14 cellular contexts compared by ENCODE assay signal in genomic region chr14:90406384-90406798, GRCh38. TPM values are rescaled to one million over a fixed set of nuclear protein-coding genes. Genes with fewer than 3 reads are reported as not detected.
DNase-seq lines count a peak whose midpoint lies in the region; ATAC-seq lines count a peak whose summit lies in the region.
"Had no signal": no experiment of that assay in that cellular context is flagged by ENCODE, and none has a peak within 500 bp of the region (broad histone marks: within the 10 kb centered on the region; RNA-seq: fewer than 3 reads in every experiment).

No MANE protein-coding gene starts in this region.

- peak overlapping the region; percentile 19 for H3K27ac Mint-ChIP-seq in activated T-helper 2 cell treated with anti-CD3 and anti-CD28 coated beads, Interferon-gamma antibody, Interleukin-2, Interleukin-4, amounts not matched to agents 10 μg/mL and 5 μg/mL and 100 μg/mL, durations not matched to agents 14 hours and 24 hours and 36 hours
- peak overlapping the region; percentile 6 for H3K27ac Mint-ChIP-seq in memory B cell

- in situ Hi-C loops in KBM-7 (cut with MboI; ENCODE audit: low pct_unique_long_range_greater_than_20kb, low sequenced_read_pairs), result no loop called here

- H3K9me3 Mint-ChIP-seq in activated T-helper 2 cell treated with anti-CD3 and anti-CD28 coated beads, Interferon-gamma antibody, Interleukin-2, Interleukin-4, amounts not matched to agents 10 μg/mL and 5 μg/mL and 100 μg/mL, durations not matched to agents 14 hours and 24 hours and 36 hours, result no peaks in the 10 kb centered on the region
- no peaks in the 10 kb centered on the region for H3K9me3 Mint-ChIP-seq in memory B cell
- H3K9me3 Mint-ChIP-seq: activated naive CD4-positive, alpha-beta T cell treated with anti-CD3 and anti-CD28 coated beads, Interleukin-2, amount 50 U/mL, for 72 hours had no signal

- H3K4me3 Mint-ChIP-seq in activated T-helper 2 cell treated with anti-CD3 and anti-CD28 coated beads, Interferon-gamma antibody, Interleukin-2, Interleukin-4, amounts not matched to agents 10 μg/mL and 5 μg/mL and 100 μg/mL, durations not matched to agents 14 hours and 24 hours and 36 hours (ENCODE audit: low read depth), result no peak overlapping the region
- H3K4me3 Mint-ChIP-seq in memory B cell, result no peak overlapping the region

- ATAC-seq in left ventricle myocardium superior, result peak; percentile 3
- no peak for ATAC-seq in left cardiac atrium
- ATAC-seq in memory B cell (ENCODE audit: low read depth), result no peak
- ATAC-seq in GM21390 (IDR thresholded peaks at IDR 0.05; ENCODE audit: unreplicated experiment), result no peak
- ATAC-seq: Right ventricle myocardium inferior had no signal

- DNase-seq in left ventricle myocardium superior, result no peak
- no peak for DNase-seq in left cardiac atrium
- no peak for DNase-seq in activated T-helper 2 cell treated with anti-CD3 and anti-CD28 coated beads, Interferon-gamma antibody, Interleukin-2, Interleukin-4, amounts not matched to agents 10 μg/mL and 5 μg/mL and 100 μg/mL, durations not matched to agents 14 hours and 24 hours and 36 hours (ENCODE audit: low spot score)
- DNase-seq in memory B cell (ENCODE audit: low spot score in 2 of 2), result no peak
- DNase-seq in NOMO-1 treated with DMSO at 0.1 percent for 48 hours (lab: John Stamatoyannopoulos, UW; ENCODE audit: unreplicated experiment), result no peak
- no peak for DNase-seq in kidney tubule cell (ENCODE audit: low spot score)
- no peak for DNase-seq in KBM-7
- DNase-seq: activated CD4-positive, CD25-positive, alpha-beta regulatory T cell; cortex of kidney; H7; upper lobe of left lung had no signal

- peaks cover 70% of the 10 kb centered on the region for H3K36me3 Mint-ChIP-seq in activated T-helper 2 cell treated with anti-CD3 and anti-CD28 coated beads, Interferon-gamma antibody, Interleukin-2, Interleukin-4, amounts not matched to agents 10 μg/mL and 5 μg/mL and 100 μg/mL, durations not matched to agents 14 hours and 24 hours and 36 hours (ENCODE audit: low read depth)
- H3K36me3 Mint-ChIP-seq in memory B cell, result peaks cover 29% of the 10 kb centered on the region

- no peaks in the 10 kb centered on the region for H3K27me3 Mint-ChIP-seq in activated T-helper 2 cell treated with anti-CD3 and anti-CD28 coated beads, Interferon-gamma antibody, Interleukin-2, Interleukin-4, amounts not matched to agents 10 μg/mL and 5 μg/mL and 100 μg/mL, durations not matched to agents 14 hours and 24 hours and 36 hours (ENCODE audit: low read depth)
- no peaks in the 10 kb centered on the region for H3K27me3 Mint-ChIP-seq in memory B cell

- intact Hi-C loops in left ventricle myocardium superior (cut with micrococcal nuclease), result no loop called here
- intact Hi-C loops in left cardiac atrium (cut with DNase I), result loop anchor here (10.0 kb wide), 2 partner anchors 108 to 128 kb away; no protein-coding TSS in a partner anchor
- intact Hi-C loops in activated T-helper 2 cell treated with anti-CD3 and anti-CD28 coated beads, Interferon-gamma antibody, Interleukin-2, Interleukin-4, amounts not matched to agents 10 μg/mL and 5 μg/mL and 100 μg/mL, durations not matched to agents 14 hours and 24 hours and 36 hours (cut with micrococcal nuclease), result no loop called here

- H3K4me1 Mint-ChIP-seq in activated T-helper 2 cell treated with anti-CD3 and anti-CD28 coated beads, Interferon-gamma antibody, Interleukin-2, Interleukin-4, amounts not matched to agents 10 μg/mL and 5 μg/mL and 100 μg/mL, durations not matched to agents 14 hours and 24 hours and 36 hours (ENCODE audit: low read depth), result peaks cover 32% of the 10 kb centered on the region
- peaks cover 11% of the 10 kb centered on the region for H3K4me1 Mint-ChIP-seq in memory B cell

RNA-seq across cellular contexts. Expression of gene CALM1, which starts 9.6 kb away (rescaled TPM):
- total RNA-seq in left ventricle myocardium superior (610 TPM), left cardiac atrium (100 to 1,000 TPM; 428 to 511 TPM)
- 470 and 491 TPM in 2 replicates for total RNA-seq in activated T-helper 2 cell treated with anti-CD3 and anti-CD28 coated beads, Interferon-gamma antibody, Interleukin-2, Interleukin-4, amounts not matched to agents 10 μg/mL and 5 μg/mL and 100 μg/mL, durations not matched to agents 14 hours and 24 hours and 36 hours

Comparison
In these comparisons a context has a peak if more than half of its experiments do, and no peak if none do; other contexts are left out.
1. intact Hi-C loops: an anchor here in left cardiac atrium (10.0 kb wide); none called in left ventricle myocardium superior and activated T-helper 2 cell treated with anti-CD3 and anti-CD28 coated beads, Interferon-gamma antibody, Interleukin-2, Interleukin-4, amounts not matched to agents 10 μg/mL and 5 μg/mL and 100 μg/mL, durations not matched to agents 14 hours and 24 hours and 36 hours.